ENCODE assay signal across 30 cellular contexts in the genomic region with DNA sequence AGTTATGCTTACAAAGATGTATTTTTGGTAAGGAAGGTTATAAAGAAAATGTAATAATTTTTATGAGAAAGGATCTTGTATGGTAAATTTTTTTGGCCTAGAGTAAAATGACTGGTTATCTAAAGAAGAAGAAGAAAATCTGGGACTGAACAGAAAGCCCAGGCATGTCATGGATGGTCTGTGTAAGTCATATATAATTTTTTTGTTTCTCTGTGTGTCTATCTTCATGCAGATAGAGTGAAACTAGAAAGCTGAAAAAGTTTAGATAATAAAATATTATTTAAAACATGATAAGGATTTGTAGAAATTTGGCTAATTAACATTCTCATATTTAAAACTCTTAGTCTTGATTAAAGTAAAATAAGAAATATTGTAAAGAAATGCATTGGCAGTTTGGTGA. TPM values are rescaled to one million over a fixed set of nuclear protein-coding genes. Genes with fewer than 3 reads are reported as not detected.
"Had no signal": no experiment of that assay in that cellular context is flagged by ENCODE, and none has a peak within 500 bp of the region (broad histone marks: within the 10 kb centered on the region; RNA-seq: fewer than 3 reads in every experiment).

No MANE protein-coding gene starts in this region.

- ATAC-seq: effector memory CD8-positive, alpha-beta T cell; esophagus mucosa; gastrocnemius medialis; heart right ventricle; left cardiac atrium; left lung; left ventricle myocardium superior; lower lobe of right lung had no signal

- DNase-seq: colonic mucosa; cortex of kidney; effector CD8-positive, alpha-beta T cell; effector memory CD8-positive, alpha-beta T cell; endodermal cell; erythroblast; esophagus squamous epithelium; foreskin fibroblast; foreskin melanocyte; gastrocnemius medialis; glutamatergic neuron; head of caudate nucleus; heart right ventricle; hippocampal formation; left cardiac atrium; left lung; left ventricle myocardium superior; lower lobe of right lung; mesenchymal stem cell; midbrain had no signal

- H3K27ac ChIP-seq: colonic mucosa, epithelial cell of prostate, esophagus squamous epithelium, gastrocnemius medialis, heart right ventricle, left lung, lower lobe of right lung had no signal

- H3K4me1 Mint-ChIP-seq: endodermal cell had no signal

- H3K9me3 ChIP-seq: colonic mucosa, esophagus squamous epithelium, gastrocnemius medialis, lower lobe of right lung had no signal

- H3K4me3 Mint-ChIP-seq: dendritic cell treated with granulocyte-macrophage colony-stimulating factor and Interleukin-4, amounts not matched to agents 40 ng/mL and 50 ng/mL, for 4 days; effector memory CD8-positive, alpha-beta T cell; endodermal cell had no signal

- H3K27me3 ChIP-seq: colonic mucosa, gastrocnemius medialis, heart right ventricle, left lung had no signal

- H3K36me3 ChIP-seq: colonic mucosa, esophagus squamous epithelium, gastrocnemius medialis, heart right ventricle, left lung, lower lobe of right lung had no signal

- FAIRE-seq: endometrium, islet of Langerhans, keratinocyte had no signal

- H3K4me1 ChIP-seq: colonic mucosa, esophagus squamous epithelium, gastrocnemius medialis, heart right ventricle, left lung, lower lobe of right lung had no signal

- H3K27me3 Mint-ChIP-seq: dendritic cell treated with granulocyte-macrophage colony-stimulating factor and Interleukin-4, amounts not matched to agents 40 ng/mL and 50 ng/mL, for 4 days had no signal

- H3K4me3 ChIP-seq: colonic mucosa, esophagus squamous epithelium, gastrocnemius medialis, heart right ventricle, left lung, lower lobe of right lung had no signal

- H3K27ac Mint-ChIP-seq: dendritic cell treated with granulocyte-macrophage colony-stimulating factor and Interleukin-4, amounts not matched to agents 40 ng/mL and 50 ng/mL, for 4 days; effector memory CD8-positive, alpha-beta T cell; endodermal cell had no signal

RNA-seq across cellular contexts. Expression of gene MPEG1, which starts 27.6 kb away (rescaled TPM):
- total RNA-seq: dermis microvascular lymphatic vessel endothelial cell, endodermal cell, glomerular endothelial cell, kidney epithelial cell, lung microvascular endothelial cell had no signal
- polyA plus RNA-seq: keratinocyte had no signal
